Comparison of ENCODE assay signal across 15 cellular contexts in the genomic region with DNA sequence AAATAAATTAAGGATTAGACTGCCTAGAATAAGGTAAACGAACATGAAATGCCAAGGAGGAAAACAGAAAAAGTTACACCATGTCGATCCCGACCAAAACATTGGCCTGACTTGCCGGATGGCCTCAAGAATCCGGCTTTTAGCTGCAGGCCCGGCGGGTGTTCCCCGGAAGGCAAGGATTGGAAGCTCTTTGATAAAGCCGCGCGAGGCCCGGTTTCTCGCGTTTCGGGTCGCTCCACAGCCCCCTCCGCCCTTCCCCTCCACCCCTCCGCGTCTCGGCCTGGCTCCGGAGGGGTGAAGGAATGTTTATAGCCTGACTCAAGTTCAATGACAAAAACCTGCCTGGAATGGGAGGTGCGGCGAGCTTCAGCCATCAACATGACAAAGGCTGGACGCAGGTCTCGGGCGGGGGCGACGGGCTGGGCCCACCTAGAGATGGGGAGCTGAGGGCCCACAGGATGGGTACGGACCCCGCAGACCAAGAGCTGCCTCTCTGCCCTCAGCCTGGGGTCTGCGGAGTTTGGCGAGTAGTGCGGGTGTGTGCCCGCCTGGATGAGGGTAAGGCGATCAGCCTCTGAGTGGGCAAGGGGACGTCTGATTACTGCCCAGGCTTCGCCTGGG. TPM values are rescaled to one million over a fixed set of nuclear protein-coding genes. Genes with fewer than 3 reads are reported as not detected.
DNase-seq lines count a peak whose midpoint lies in the region; TF ChIP-seq lines count a peak whose summit lies in the region.
"Had no signal": no experiment of that assay in that cellular context is flagged by ENCODE, and none has a peak within 500 bp of the region (broad histone marks: within the 10 kb centered on the region; RNA-seq: fewer than 3 reads in every experiment).

No MANE protein-coding gene starts in this region.

- peak overlapping the region in 1 of 2 experiments; percentile 72 for H3K23ac ChIP-seq in mesenchymal stem cell (ENCODE audit: low read length in 2 of 2)

- H3K36me3 Mint-ChIP-seq in MCF 10A (ENCODE audit: insufficient read depth, unreplicated experiment): no peaks in the 10 kb centered on the region
- peaks cover 2% of the 10 kb centered on the region for H3K36me3 Mint-ChIP-seq in activated CD4-positive, alpha-beta memory T cell treated with anti-CD3 and anti-CD28 coated beads, Interleukin-2, amount 10 ng/mL, durations not matched to agents 7 days and 5 days (ENCODE audit: low read depth)
- no peaks in the 10 kb centered on the region for H3K36me3 Mint-ChIP-seq in glutamatergic neuron (ENCODE audit: unreplicated experiment)

- H3K27me3 Mint-ChIP-seq in MCF 10A (ENCODE audit: insufficient read depth, unreplicated experiment) (peaks cover 28% of the 10 kb centered on the region), glutamatergic neuron (ENCODE audit: unreplicated experiment) (peaks cover 36% of the 10 kb centered on the region)
- H3K27me3 Mint-ChIP-seq in activated CD4-positive, alpha-beta memory T cell treated with anti-CD3 and anti-CD28 coated beads, Interleukin-2, amount 10 ng/mL, durations not matched to agents 7 days and 5 days: peaks cover 90% of the 10 kb centered on the region

- no peak overlapping the region for H2BK5ac ChIP-seq in mesenchymal stem cell (ENCODE audit: low read depth, low read length, poor library complexity, severe bottlenecking)

- H3K9me3 ChIP-seq in mammary epithelial cell (replicated peaks; ENCODE audit: insufficient read depth, low read length) (no peaks in the 10 kb centered on the region), mesenchymal stem cell (ENCODE audit: control insufficient read depth, low read length) (peaks cover 6% of the 10 kb centered on the region), left ventricle myocardium inferior (replicated peaks) (no peaks in the 10 kb centered on the region)

- H3K4me1 Mint-ChIP-seq in MCF 10A (ENCODE audit: insufficient read depth, unreplicated experiment): peaks cover 5% of the 10 kb centered on the region
- H3K4me1 Mint-ChIP-seq in activated CD4-positive, alpha-beta memory T cell treated with anti-CD3 and anti-CD28 coated beads, Interleukin-2, amount 10 ng/mL, durations not matched to agents 7 days and 5 days: peaks cover 36% of the 10 kb centered on the region
- H3K4me1 Mint-ChIP-seq in glutamatergic neuron (ENCODE audit: low read depth, unreplicated experiment): peaks cover 3% of the 10 kb centered on the region

- H2BK15ac ChIP-seq in mesenchymal stem cell (ENCODE audit: low read depth, poor library complexity, severe bottlenecking): no peak overlapping the region

- H3K4me3 ChIP-seq in mammary epithelial cell (replicated peaks in 1 of 3; ENCODE audit: insufficient read depth in 1 of 3, low read depth in 2 of 3, low read length in 3 of 3) (no peak overlapping the region), mesenchymal stem cell (ENCODE audit: insufficient read depth in 1 of 2, low read depth in 1 of 2, low read length in 2 of 2) (peak overlapping the region in 1 of 2 experiments; percentile 29), left ventricle myocardium inferior (no peak overlapping the region)
- H3K4me3 ChIP-seq: BLaER1, SJSA1 had no signal

- H3K9me3 Mint-ChIP-seq in MCF 10A (ENCODE audit: unreplicated experiment) (no peaks in the 10 kb centered on the region), glutamatergic neuron (ENCODE audit: unreplicated experiment) (peaks cover 7% of the 10 kb centered on the region)
- no peaks in the 10 kb centered on the region for H3K9me3 Mint-ChIP-seq in activated CD4-positive, alpha-beta memory T cell treated with anti-CD3 and anti-CD28 coated beads, Interleukin-2, amount 10 ng/mL, durations not matched to agents 7 days and 5 days

- dilution Hi-C loops in mammary epithelial cell (cut with HindIII; ENCODE audit: low sequenced_read_pairs): loop anchor here (5.0 kb wide), 1 partner anchor 98 kb away; a partner anchor contains a TSS

- H3K4ac ChIP-seq in mesenchymal stem cell (ENCODE audit: low read depth in 1 of 2, low read length in 2 of 2): peak overlapping the region in 1 of 2 experiments; percentile 67

- peak overlapping the region; percentile 85 for H4K8ac ChIP-seq in mesenchymal stem cell (ENCODE audit: low read length)

- H3K9ac ChIP-seq in mammary epithelial cell (ENCODE audit: insufficient read depth, low read length) (no peak overlapping the region), mesenchymal stem cell (ENCODE audit: low read length) (no peak overlapping the region)
- H3K9ac ChIP-seq: BLaER1 had no signal

- no peak overlapping the region for H3K4me2 ChIP-seq in mammary epithelial cell (ENCODE audit: insufficient read depth, low read depth, low read length)
- peak overlapping the region; percentile 36 for H3K4me2 ChIP-seq in mesenchymal stem cell (ENCODE audit: low read length, poor library complexity, severe bottlenecking)
- H3K4me2 ChIP-seq: BLaER1 had no signal

- H3K14ac ChIP-seq in mesenchymal stem cell (ENCODE audit: low read length in 2 of 2): no peak overlapping the region

- H2AFZ ChIP-seq in mammary epithelial cell (ENCODE audit: low read depth, low read length) (peak overlapping the region; percentile 20), mesenchymal stem cell (ENCODE audit: low read depth, low read length) (no peak overlapping the region)

- no peak overlapping the region for H2AK5ac ChIP-seq in mesenchymal stem cell (ENCODE audit: low read length, severe bottlenecking)

- H3K79me1 ChIP-seq in mesenchymal stem cell (replicated peaks; ENCODE audit: low read length, poor library complexity, severe bottlenecking): no peaks in the 10 kb centered on the region

- POLR2A ChIA-PET in MCF 10A (lab: Yijun Ruan, JAX): interaction anchor here (0.7 to 1.1 kb wide), 2 partner anchors 10 to 97 kb away, joined by 3 to 4 read pairs; a partner anchor contains a TSS
- POLR2A ChIA-PET in activated CD4-positive, alpha-beta memory T cell treated with anti-CD3 and anti-CD28 coated beads, Interleukin-2, amount 10 ng/mL, durations not matched to agents 7 days and 5 days (lab: Charles Lee): no interaction called here

- H2BK12ac ChIP-seq in mesenchymal stem cell (ENCODE audit: low read length in 2 of 2): peak overlapping the region in 1 of 2 experiments; percentile 6

- H4K91ac ChIP-seq in mesenchymal stem cell (ENCODE audit: low read length): peak overlapping the region; percentile 83

- H3K27ac Mint-ChIP-seq in MCF 10A (ENCODE audit: low read depth, unreplicated experiment) (no peak overlapping the region), glutamatergic neuron (ENCODE audit: unreplicated experiment) (no peak overlapping the region)
- no peak overlapping the region for H3K27ac Mint-ChIP-seq in activated CD4-positive, alpha-beta memory T cell treated with anti-CD3 and anti-CD28 coated beads, Interleukin-2, amount 10 ng/mL, durations not matched to agents 7 days and 5 days

- H4K20me1 ChIP-seq in mammary epithelial cell (ENCODE audit: insufficient read depth, low read length): no peaks in the 10 kb centered on the region

- 6% methylated on average over 28 of the region's 37 CpGs for WGBS in mammary epithelial cell (ENCODE audit: low coverage, missing lambda C conversion rate)
- WGBS in mesenchymal stem cell: 10% methylated on average over 24 of the region's 37 CpGs

- H3K79me2 ChIP-seq in mammary epithelial cell (ENCODE audit: insufficient read depth, low read length): no peaks in the 10 kb centered on the region

- H3K18ac ChIP-seq in mesenchymal stem cell (ENCODE audit: low read depth in 1 of 2, low read length in 2 of 2): peak overlapping the region in 1 of 2 experiments; percentile 46

- H2BK120ac ChIP-seq in mesenchymal stem cell (ENCODE audit: low read depth, low read length): peak overlapping the region; percentile 39

- CTCF ChIA-PET in mammary epithelial cell (lab: Charles Lee; ENCODE audit: low non-redundant PET): no interaction called here
- CTCF ChIA-PET in MCF 10A (lab: Yijun Ruan, JAX): interaction anchor here (0.6 to 2.4 kb wide), 6 partner anchors 61 to 578 kb away, joined by 3 to 9 read pairs (median 3); no protein-coding TSS in a partner anchor
- CTCF ChIA-PET in activated CD4-positive, alpha-beta memory T cell treated with anti-CD3 and anti-CD28 coated beads, Interleukin-2, amount 10 ng/mL, durations not matched to agents 7 days and 5 days (lab: Charles Lee): no interaction called here

- H3K36me3 ChIP-seq in mammary epithelial cell (ENCODE audit: insufficient read depth, low read length) (no peaks in the 10 kb centered on the region), mesenchymal stem cell (ENCODE audit: control insufficient read depth in 1 of 2, insufficient read depth in 2 of 2, low read depth in 1 of 2, low read length in 2 of 2) (no peaks in the 10 kb centered on the region), left ventricle myocardium inferior (no peaks in the 10 kb centered on the region)
- H3K36me3 ChIP-seq: BLaER1, SJSA1 had no signal

- no peak overlapping the region for H3K4me3 Mint-ChIP-seq in MCF 10A (ENCODE audit: unreplicated experiment)
- peak overlapping the region; percentile 47 for H3K4me3 Mint-ChIP-seq in activated CD4-positive, alpha-beta memory T cell treated with anti-CD3 and anti-CD28 coated beads, Interleukin-2, amount 10 ng/mL, durations not matched to agents 7 days and 5 days
- H3K4me3 Mint-ChIP-seq in glutamatergic neuron (ENCODE audit: unreplicated experiment): no peak overlapping the region

- no peak overlapping the region for H3K27ac ChIP-seq in mammary epithelial cell (ENCODE audit: insufficient read depth, low read depth, low read length)
- H3K27ac ChIP-seq in mesenchymal stem cell (ENCODE audit: low read length, poor library complexity, severe bottlenecking): no peak overlapping the region
- no peak overlapping the region for H3K27ac ChIP-seq in left ventricle myocardium inferior (replicated peaks)
- H3K27ac ChIP-seq: BLaER1, SJSA1 had no signal

- H3K4me1 ChIP-seq in mammary epithelial cell (ENCODE audit: insufficient read depth, low read length) (no peaks in the 10 kb centered on the region), mesenchymal stem cell (ENCODE audit: control insufficient read depth, insufficient read depth, low read depth, low read length) (peaks cover 20% of the 10 kb centered on the region), left ventricle myocardium inferior (peaks cover 33% of the 10 kb centered on the region)
- H3K4me1 ChIP-seq: BLaER1, SJSA1 had no signal

- TF ChIP-seq CTCF in mammary epithelial cell (conservative IDR thresholded peaks at IDR 0.05 in 1 of 2, IDR thresholded peaks at IDR 0.05 in 1 of 2; ENCODE audit: extremely low read depth in 1 of 2, insufficient read depth in 1 of 2, low read depth in 1 of 2, low read length in 2 of 2) (no peak), MCF 10A (IDR thresholded peaks at IDR 0.05; ENCODE audit: unreplicated experiment) (no peak), glutamatergic neuron (IDR thresholded peaks at IDR 0.05; ENCODE audit: partially characterized antibody, unreplicated experiment) (no peak), left ventricle myocardium inferior (IDR thresholded peaks at IDR 0.05; ENCODE audit: borderline replicate concordance) (no peak)

- BruUV-seq in mammary epithelial cell (replicated peaks; lab: Mats Ljungman, UMichigan): no TSS peak
- no TSS peak for BruUV-seq in MCF 10A (replicated peaks; lab: Mats Ljungman, UMichigan)

- DNase-seq in mammary epithelial cell: no peak
- no peak for DNase-seq in MCF 10A (ENCODE audit: unreplicated experiment)
- DNase-seq in activated CD4-positive, alpha-beta memory T cell treated with anti-CD3 and anti-CD28 coated beads, Interleukin-2, amount 10 ng/mL, durations not matched to agents 7 days and 5 days: no peak
- DNase-seq in mesenchymal stem cell: peak; percentile 53
- no peak for DNase-seq in NCI-H446 (lab: John Stamatoyannopoulos, UW)
- DNase-seq in glutamatergic neuron: no peak
- DNase-seq in stimulated activated CD4-positive, alpha-beta T cell treated with anti-CD3 and anti-CD28 coated beads, Interleukin-2, amount 100 ng/mL, for 48 hours: no peak
- no peak for DNase-seq in left ventricle myocardium inferior
- DNase-seq: EL, NCI-H524 treated with DMSO at 0.1 percent for 48 hours, small intestine had no signal

- in situ Hi-C loops in mammary epithelial cell (cut with MboI; ENCODE audit: low sequenced_read_pairs in 2 of 2): loop anchor here in 1 of 2 donors (10.0 to 25.0 kb wide), 2 partner anchors 75 to 318 kb away; no protein-coding TSS in a partner anchor

- intact Hi-C loops in mammary epithelial cell (cut with micrococcal nuclease): no loop called here
- intact Hi-C loops in MCF 10A (cut with micrococcal nuclease): no loop called here
- intact Hi-C loops in left ventricle myocardium inferior (cut with micrococcal nuclease): no loop called here

- peaks cover 70% of the 10 kb centered on the region for H3K27me3 ChIP-seq in mammary epithelial cell (ENCODE audit: insufficient read depth, low read length)
- peaks cover 91 to 99% of the 10 kb centered on the region in 2 experiments for H3K27me3 ChIP-seq in mesenchymal stem cell (ENCODE audit: control insufficient read depth in 1 of 2, insufficient read depth in 1 of 2, low read length in 2 of 2)
- H3K27me3 ChIP-seq in left ventricle myocardium inferior (ENCODE audit: low read depth): peaks cover 100% of the 10 kb centered on the region

RNA-seq across cellular contexts. Expression of a gene that starts 2.6 kb away (rescaled TPM):
- total RNA-seq in mammary epithelial cell: not detected
- not detected for polyA plus RNA-seq in mammary epithelial cell
- polyA minus RNA-seq in mammary epithelial cell: not detected
- total RNA-seq in MCF 10A (2022): not detected in 2 replicates
- not detected for total RNA-seq in activated CD4-positive, alpha-beta memory T cell treated with anti-CD3 and anti-CD28 coated beads, Interleukin-2, amount 10 ng/mL, durations not matched to agents 7 days and 5 days
- polyA plus RNA-seq in mesenchymal stem cell (2013, experiment 1 of 2): not detected
- polyA plus RNA-seq in mesenchymal stem cell (2013, experiment 2 of 2): not detected
- not detected for total RNA-seq in glutamatergic neuron (ENCODE audit: unreplicated experiment)
- not detected for total RNA-seq in left ventricle myocardium inferior
- total RNA-seq: dermis microvascular lymphatic vessel endothelial cell, glomerular endothelial cell, SJSA1 had no signal
- polyA plus RNA-seq: small intestine had no signal

RNA-seq across cellular contexts. Expression of a gene that starts 3.2 kb away (rescaled TPM):
- total RNA-seq in mammary epithelial cell (not detected), MCF 10A (2022) (not detected in 2 replicates), glutamatergic neuron (ENCODE audit: unreplicated experiment) (not detected), left ventricle myocardium inferior (not detected)
- not detected for polyA plus RNA-seq in mammary epithelial cell
- polyA minus RNA-seq in mammary epithelial cell: not detected
- total RNA-seq in activated CD4-positive, alpha-beta memory T cell treated with anti-CD3 and anti-CD28 coated beads, Interleukin-2, amount 10 ng/mL, durations not matched to agents 7 days and 5 days: not detected
- polyA plus RNA-seq in mesenchymal stem cell (2013, experiment 1 of 2): 1.5 TPM
- polyA plus RNA-seq in mesenchymal stem cell (2013, experiment 2 of 2): 1.0 TPM
- total RNA-seq: dermis microvascular lymphatic vessel endothelial cell, glomerular endothelial cell, SJSA1 had no signal
- polyA plus RNA-seq: small intestine had no signal

RNA-seq across cellular contexts. Expression of a gene that starts 8.8 kb away (rescaled TPM):
- total RNA-seq in mammary epithelial cell: not detected
- polyA plus RNA-seq in mammary epithelial cell: 0.01 TPM
- not detected for polyA minus RNA-seq in mammary epithelial cell
- total RNA-seq in MCF 10A (2022): not detected in 2 replicates
- total RNA-seq in activated CD4-positive, alpha-beta memory T cell treated with anti-CD3 and anti-CD28 coated beads, Interleukin-2, amount 10 ng/mL, durations not matched to agents 7 days and 5 days: not detected
- 1.3 TPM for polyA plus RNA-seq in mesenchymal stem cell (2013, experiment 1 of 2)
- 1.2 TPM for polyA plus RNA-seq in mesenchymal stem cell (2013, experiment 2 of 2)
- total RNA-seq in glutamatergic neuron (ENCODE audit: unreplicated experiment): 0.20 TPM
- not detected for total RNA-seq in left ventricle myocardium inferior
- total RNA-seq: dermis microvascular lymphatic vessel endothelial cell, glomerular endothelial cell, SJSA1 had no signal
